In the genomic region with DNA sequence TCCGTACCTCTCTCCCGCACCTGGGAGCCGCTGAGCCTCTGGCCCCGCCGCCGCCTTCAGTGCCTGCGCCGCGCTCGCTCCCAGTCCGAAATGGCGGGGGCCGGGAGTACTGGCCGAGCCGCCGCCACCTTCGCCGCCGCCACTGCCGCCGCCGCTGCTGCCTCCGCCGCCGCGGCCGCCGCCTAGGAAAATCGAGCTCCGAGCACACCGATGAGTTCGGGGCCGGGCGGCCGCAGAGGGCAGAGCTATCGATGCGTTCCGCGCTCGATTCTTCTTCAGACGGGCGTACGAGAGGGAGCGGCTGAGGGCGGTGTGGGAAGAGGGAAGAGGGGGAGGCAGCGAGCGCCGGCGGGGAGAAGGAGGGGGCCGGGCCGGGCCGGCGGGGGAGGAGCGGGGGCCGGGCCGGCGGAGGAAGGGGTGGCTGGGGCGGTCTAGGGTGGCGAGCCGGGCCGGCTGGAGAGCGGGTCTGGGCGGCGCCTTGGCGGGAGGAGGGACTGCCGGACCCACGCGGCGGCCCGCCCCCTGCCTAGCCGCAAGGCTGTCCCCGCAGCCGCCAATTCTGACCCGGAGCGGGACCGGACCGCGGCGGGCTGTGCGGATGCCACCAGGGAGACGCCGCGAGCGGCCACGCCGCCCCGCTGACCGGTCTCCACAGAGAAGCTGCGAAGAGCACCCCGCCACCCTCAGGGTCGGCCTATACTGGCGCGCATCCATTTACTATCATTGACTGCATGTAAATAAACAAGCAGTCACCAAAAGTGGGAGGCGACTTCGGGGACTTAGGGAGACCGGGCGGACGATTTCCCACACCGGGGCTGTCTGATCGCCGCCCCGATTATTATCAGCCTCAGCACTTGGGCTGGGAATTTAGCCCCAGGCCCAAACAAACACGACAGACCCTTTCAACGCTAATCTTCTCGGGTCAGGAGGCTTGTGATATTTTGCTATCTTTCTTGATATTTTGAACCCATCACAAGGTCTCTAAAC, we compare ENCODE assay signal across 8 cellular contexts. TPM values are rescaled to one million over a fixed set of nuclear protein-coding genes. Genes with fewer than 3 reads are reported as not detected.
DNase-seq lines count a peak whose midpoint lies in the region; ATAC-seq and TF ChIP-seq lines count a peak whose summit lies in the region.

A gene (minus strand): TSS at position 186 of the 987 bp plus-strand sequence.

- H3K27ac ChIP-seq in RWPE1: peak within 1 kb of the TSS; percentile 73

- POLR2A ChIA-PET in RWPE1 (lab: Yijun Ruan, JAX; ENCODE audit: low non-redundant PET): interaction anchor here (0.5 to 0.8 kb wide), 3 partner anchors 25 to 259 kb away, joined by 3 to 5 read pairs (median 4); no protein-coding TSS in a partner anchor
- POLR2A ChIA-PET in naive thymus-derived CD8-positive, alpha-beta T cell (lab: Charles Lee): interaction anchor here (0.6 to 2.7 kb wide), 25 partner anchors 8 to 199 kb away, joined by 3 to 33 read pairs (median 5); a partner anchor contains a TSS

- H3K27ac Mint-ChIP-seq in activated T-helper 17 cell treated with anti-CD3 and anti-CD28 coated beads, Interleukin-2, amount 50 U/mL, for 72 hours: peak within 1 kb of the TSS; percentile 84
- H3K27ac Mint-ChIP-seq in naive thymus-derived CD8-positive, alpha-beta T cell: peak within 1 kb of the TSS; percentile 88 to 98 (median 96)
- peak within 1 kb of the TSS; percentile 95 for H3K27ac Mint-ChIP-seq in stimulated activated naive B cell treated with anti-CD40 and anti-IgM and Interleukin-4, amounts not matched to agents 10 μg/mL and 1 μg/mL and 100 μg/mL, for 72 hours

- no peak for TF ChIP-seq CTCF in LNCaP clone FGC (IDR thresholded peaks at IDR 0.05; ENCODE audit: control insufficient read depth, extremely low read depth, insufficient read depth)
- no peak for TF ChIP-seq CTCF in RWPE1 (conservative IDR thresholded peaks at IDR 0.05; ENCODE audit: low read depth)
- TF ChIP-seq CTCF in fibroblast of mammary gland (conservative IDR thresholded peaks at IDR 0.05; ENCODE audit: control insufficient read depth, insufficient read depth, low read depth, low read length): no peak

- no peaks in the 10 kb centered on the region for H3K27me3 Mint-ChIP-seq in activated T-helper 17 cell treated with anti-CD3 and anti-CD28 coated beads, Interleukin-2, amount 50 U/mL, for 72 hours
- H3K27me3 Mint-ChIP-seq in naive thymus-derived CD8-positive, alpha-beta T cell: no peaks in the 10 kb centered on the region
- no peaks in the 10 kb centered on the region for H3K27me3 Mint-ChIP-seq in stimulated activated naive B cell treated with anti-CD40 and anti-IgM and Interleukin-4, amounts not matched to agents 10 μg/mL and 1 μg/mL and 100 μg/mL, for 72 hours

- H3K4me3 ChIP-seq in LNCaP clone FGC (ENCODE audit: low read depth, low read length) (peak within 1 kb of the TSS; percentile 76), fibroblast of mammary gland (ENCODE audit: control insufficient read depth, low read depth, low read length) (peak within 1 kb of the TSS; percentile 86)

- H3K36me3 Mint-ChIP-seq in activated T-helper 17 cell treated with anti-CD3 and anti-CD28 coated beads, Interleukin-2, amount 50 U/mL, for 72 hours (ENCODE audit: low read depth): peaks cover 14% of the 10 kb centered on the region
- H3K36me3 Mint-ChIP-seq in naive thymus-derived CD8-positive, alpha-beta T cell: peaks cover 0 to 13% (median 4%) of the 10 kb centered on the region in 3 donors
- H3K36me3 Mint-ChIP-seq in stimulated activated naive B cell treated with anti-CD40 and anti-IgM and Interleukin-4, amounts not matched to agents 10 μg/mL and 1 μg/mL and 100 μg/mL, for 72 hours: peaks cover 19 to 20% of the 10 kb centered on the region in 2 donors

- CTCF ChIA-PET in RWPE1 (lab: Yijun Ruan, JAX): no interaction called here

- ATAC-seq in activated T-helper 17 cell treated with anti-CD3 and anti-CD28 coated beads, Interleukin-2, amount 50 U/mL, for 72 hours (replicated peaks): peak; percentile 86
- peak; percentile 84 to 91 for ATAC-seq in naive thymus-derived CD8-positive, alpha-beta T cell
- peak; percentile 80 to 81 for ATAC-seq in stimulated activated naive B cell treated with anti-CD40 and anti-IgM and Interleukin-4, amounts not matched to agents 10 μg/mL and 1 μg/mL and 100 μg/mL, for 72 hours (replicated peaks)

- DNase-seq in EH (ENCODE audit: low read depth): peak; percentile 98
- peak; percentile 97 for DNase-seq in H4 (ENCODE audit: low spot score)
- peak; percentile 92 for DNase-seq in LNCaP clone FGC (ENCODE audit: low read depth)
- DNase-seq in RWPE1 (ENCODE audit: low spot score): peak; percentile 80
- peak; percentile 96 for DNase-seq in fibroblast of mammary gland (ENCODE audit: low read depth)
- peak; percentile 83 to 95 (median 90) for DNase-seq in naive thymus-derived CD8-positive, alpha-beta T cell
- DNase-seq in stimulated activated naive B cell treated with anti-CD40 and anti-IgM and Interleukin-4, amounts not matched to agents 10 μg/mL and 1 μg/mL and 100 μg/mL, for 72 hours: peak; percentile 91

- no peaks in the 10 kb centered on the region for H3K9me3 Mint-ChIP-seq in activated T-helper 17 cell treated with anti-CD3 and anti-CD28 coated beads, Interleukin-2, amount 50 U/mL, for 72 hours
- no peaks in the 10 kb centered on the region for H3K9me3 Mint-ChIP-seq in naive thymus-derived CD8-positive, alpha-beta T cell
- H3K9me3 Mint-ChIP-seq in stimulated activated naive B cell treated with anti-CD40 and anti-IgM and Interleukin-4, amounts not matched to agents 10 μg/mL and 1 μg/mL and 100 μg/mL, for 72 hours: peaks cover 4% of the 10 kb centered on the region in 2 donors

- H3K4me3 Mint-ChIP-seq in activated T-helper 17 cell treated with anti-CD3 and anti-CD28 coated beads, Interleukin-2, amount 50 U/mL, for 72 hours: peak within 1 kb of the TSS; percentile 87
- peak within 1 kb of the TSS; percentile 91 to 98 (median 94) for H3K4me3 Mint-ChIP-seq in naive thymus-derived CD8-positive, alpha-beta T cell
- H3K4me3 Mint-ChIP-seq in stimulated activated naive B cell treated with anti-CD40 and anti-IgM and Interleukin-4, amounts not matched to agents 10 μg/mL and 1 μg/mL and 100 μg/mL, for 72 hours: peak within 1 kb of the TSS; percentile 87 to 94

- peaks cover 5% of the 10 kb centered on the region for H3K4me1 Mint-ChIP-seq in activated T-helper 17 cell treated with anti-CD3 and anti-CD28 coated beads, Interleukin-2, amount 50 U/mL, for 72 hours
- H3K4me1 Mint-ChIP-seq in naive thymus-derived CD8-positive, alpha-beta T cell: peaks cover 17 to 47% (median 44%) of the 10 kb centered on the region in 4 donors
- peaks cover 24 to 62% of the 10 kb centered on the region in 2 donors for H3K4me1 Mint-ChIP-seq in stimulated activated naive B cell treated with anti-CD40 and anti-IgM and Interleukin-4, amounts not matched to agents 10 μg/mL and 1 μg/mL and 100 μg/mL, for 72 hours

RNA-seq across cellular contexts. Expression of the gene that starts here (rescaled TPM):
- total RNA-seq in H4 (2014; rRNA removed; shearing (Covaris generic)): 7.3 and 11.1 TPM in 2 replicates
- total RNA-seq in activated T-helper 17 cell treated with anti-CD3 and anti-CD28 coated beads, Interleukin-2, amount 50 U/mL, for 72 hours: 10 to 100 TPM; 11.7 to 14.6 TPM
- 10 to 100 TPM; 38.2 to 45.7 TPM for total RNA-seq in naive thymus-derived CD8-positive, alpha-beta T cell
- polyA plus RNA-seq in naive thymus-derived CD8-positive, alpha-beta T cell: 10 to 100 TPM; 49.3 to 59.5 (median 53.3) TPM

Comparison
In these comparisons a context has a peak if more than half of its experiments do, and no peak if none do; other contexts are left out.
1. Peak in every context shown above with its lines: DNase-seq, ATAC-seq, H3K4me3 ChIP-seq and H3K27ac ChIP-seq.